In genomic region chr17:45585037-45585437, GRCh38 we compare ENCODE assay signal across 8 cellular contexts.
DNase-seq lines count a peak whose midpoint lies in the region; ATAC-seq and TF ChIP-seq lines count a peak whose summit lies in the region.
"Not testable (repeated sequence)": the region's sequence is repeated elsewhere in the genome, so short reads cannot be mapped to it uniquely, and the experiment has no call there.

No MANE protein-coding gene starts in this region.

- DNase-seq in AG20443 (ENCODE audit: low spot score) (peak; percentile 79), RKO (ENCODE audit: low spot score) (peak; percentile 84), esophagus muscularis mucosa (ENCODE audit: extremely low spot score) (peak; percentile 95)
- peak; percentile 86 for DNase-seq in activated T-helper 2 cell treated with anti-CD3 and anti-CD28 coated beads, Interferon-gamma antibody, Interleukin-2, Interleukin-4, amounts not matched to agents 10 μg/mL and 5 μg/mL and 100 μg/mL, durations not matched to agents 14 hours and 24 hours and 36 hours (ENCODE audit: low spot score)
- peak; percentile 89 for DNase-seq in stimulated activated CD4-positive, alpha-beta T cell treated with anti-CD3 and anti-CD28 coated beads, Interleukin-4, amount 100 ng/mL, for 1 hour

- H3K36me3 Mint-ChIP-seq in activated T-helper 2 cell treated with anti-CD3 and anti-CD28 coated beads, Interferon-gamma antibody, Interleukin-2, Interleukin-4, amounts not matched to agents 10 μg/mL and 5 μg/mL and 100 μg/mL, durations not matched to agents 14 hours and 24 hours and 36 hours (ENCODE audit: low read depth) = peaks cover 32% of the 10 kb centered on the region

- 0% methylated on average over 16 of the region's 40 CpGs for WGBS in esophagus muscularis mucosa
- WGBS in mesodermal cell (ENCODE audit: insufficient coverage in 2 of 2), 2 experiments = 0% methylated on average over 22 to 29 of the region's 40 CpGs

- not testable (repeated sequence) for TF ChIP-seq EP300 in esophagus muscularis mucosa (IDR thresholded peaks at IDR 0.05)

- peaks cover 33% of the 10 kb centered on the region for H3K4me1 Mint-ChIP-seq in activated T-helper 2 cell treated with anti-CD3 and anti-CD28 coated beads, Interferon-gamma antibody, Interleukin-2, Interleukin-4, amounts not matched to agents 10 μg/mL and 5 μg/mL and 100 μg/mL, durations not matched to agents 14 hours and 24 hours and 36 hours (ENCODE audit: low read depth)

- not testable (repeated sequence) for H3K9me3 Mint-ChIP-seq in activated T-helper 2 cell treated with anti-CD3 and anti-CD28 coated beads, Interferon-gamma antibody, Interleukin-2, Interleukin-4, amounts not matched to agents 10 μg/mL and 5 μg/mL and 100 μg/mL, durations not matched to agents 14 hours and 24 hours and 36 hours

- intact Hi-C loops in activated T-helper 2 cell treated with anti-CD3 and anti-CD28 coated beads, Interferon-gamma antibody, Interleukin-2, Interleukin-4, amounts not matched to agents 10 μg/mL and 5 μg/mL and 100 μg/mL, durations not matched to agents 14 hours and 24 hours and 36 hours (cut with micrococcal nuclease); esophagus muscularis mucosa (cut with DNase I): not testable (repeated sequence)

- not testable (repeated sequence) for H3K36me3 ChIP-seq in esophagus muscularis mucosa; mesodermal cell (ENCODE audit: control insufficient read depth, insufficient read depth, low read length)

- peak overlapping the region; percentile 66 to 95 (median 72) for H3K4me3 ChIP-seq in esophagus muscularis mucosa
- H3K4me3 ChIP-seq in mesodermal cell (ENCODE audit: extremely low read depth, insufficient read depth, low read length, poor library complexity, severe bottlenecking) = peak overlapping the region; percentile 79

- H3K9me3 ChIP-seq in esophagus muscularis mucosa; mesodermal cell (ENCODE audit: control insufficient read depth, low read length): not testable (repeated sequence)

- not testable (repeated sequence) for H3K27me3 Mint-ChIP-seq in activated T-helper 2 cell treated with anti-CD3 and anti-CD28 coated beads, Interferon-gamma antibody, Interleukin-2, Interleukin-4, amounts not matched to agents 10 μg/mL and 5 μg/mL and 100 μg/mL, durations not matched to agents 14 hours and 24 hours and 36 hours (ENCODE audit: low read depth)

- peak in 1 of 3 experiments; percentile 34 for TF ChIP-seq CTCF in esophagus muscularis mucosa (IDR thresholded peaks at IDR 0.05)

- peak; percentile 60 for TF ChIP-seq POLR2A in GM19193 (IDR thresholded peaks at IDR 0.05; ENCODE audit: extremely low read depth, insufficient read depth, insufficient read length)
- not testable (repeated sequence) for TF ChIP-seq POLR2A in esophagus muscularis mucosa (IDR thresholded peaks at IDR 0.05; ENCODE audit: low read depth)

- H3K27ac ChIP-seq in esophagus muscularis mucosa (replicated peaks in 1 of 4) (peak overlapping the region; percentile 83 to 90 (median 85)), mesodermal cell (ENCODE audit: low read depth, low read length, severe bottlenecking) (peak overlapping the region; percentile 84)

- peak; percentile 58 for ATAC-seq in HG03064 (IDR thresholded peaks at IDR 0.05; ENCODE audit: low read depth, unreplicated experiment)

- peak overlapping the region; percentile 91 for H3K27ac Mint-ChIP-seq in activated T-helper 2 cell treated with anti-CD3 and anti-CD28 coated beads, Interferon-gamma antibody, Interleukin-2, Interleukin-4, amounts not matched to agents 10 μg/mL and 5 μg/mL and 100 μg/mL, durations not matched to agents 14 hours and 24 hours and 36 hours

- not testable (repeated sequence) for H3K27me3 ChIP-seq in esophagus muscularis mucosa

- peaks cover 12 to 34% (median 26%) of the 10 kb centered on the region in 4 donors for H3K4me1 ChIP-seq in esophagus muscularis mucosa
- H3K4me1 ChIP-seq in mesodermal cell (ENCODE audit: control insufficient read depth, insufficient read depth, low read length, poor library complexity, severe bottlenecking) = not testable (repeated sequence)

- H3K4me3 Mint-ChIP-seq in activated T-helper 2 cell treated with anti-CD3 and anti-CD28 coated beads, Interferon-gamma antibody, Interleukin-2, Interleukin-4, amounts not matched to agents 10 μg/mL and 5 μg/mL and 100 μg/mL, durations not matched to agents 14 hours and 24 hours and 36 hours (ENCODE audit: low read depth) = peak overlapping the region; percentile 85

Comparison
In these comparisons a context has a peak if more than half of its experiments do, and no peak if none do; other contexts are left out.
1. Peak in every context shown above with its lines: DNase-seq, ATAC-seq, H3K4me3 ChIP-seq and H3K27ac ChIP-seq.